Comparison of ENCODE assay signal across 21 cellular contexts in the genomic region with DNA sequence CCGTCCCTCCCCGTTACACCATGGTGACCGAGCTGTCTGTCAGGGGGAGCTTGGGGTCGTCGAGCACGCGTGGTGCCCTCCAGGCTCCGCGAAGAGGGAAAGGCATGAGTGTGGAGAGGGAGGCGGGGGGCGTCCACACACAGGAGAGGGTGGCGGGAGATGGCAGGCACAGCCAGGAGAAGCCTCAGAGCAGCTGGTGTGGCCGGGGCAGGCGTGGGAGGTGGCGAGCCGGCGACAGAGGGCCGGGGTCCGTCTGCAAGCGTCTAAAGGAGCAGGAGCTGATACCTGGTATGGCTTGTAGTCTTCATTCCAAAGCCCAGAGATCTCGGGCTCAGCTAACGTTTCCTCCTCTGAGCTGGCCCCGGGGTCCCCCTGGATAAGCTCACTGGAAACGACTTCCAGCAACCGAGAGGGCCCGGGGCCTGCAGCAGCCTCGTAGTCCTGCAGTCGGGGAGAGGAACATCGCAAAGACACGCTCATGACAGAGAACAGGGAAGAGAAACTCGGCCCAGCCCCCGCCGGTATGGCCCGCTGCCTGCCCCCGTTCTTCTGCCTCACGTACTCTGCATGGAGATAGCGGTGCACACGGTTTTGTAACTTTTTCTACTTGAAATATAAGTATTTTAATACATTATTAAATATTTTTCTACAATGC. TPM values are rescaled to one million over a fixed set of nuclear protein-coding genes. Genes with fewer than 3 reads are reported as not detected.
DNase-seq lines count a peak whose midpoint lies in the region; ATAC-seq, FAIRE-seq and TF ChIP-seq lines count a peak whose summit lies in the region.
"Had no signal": no experiment of that assay in that cellular context is flagged by ENCODE, and none has a peak within 500 bp of the region (broad histone marks: within the 10 kb centered on the region; RNA-seq: fewer than 3 reads in every experiment).

No MANE protein-coding gene starts in this region.

- H3K4me1 Mint-ChIP-seq in chondrocyte (ENCODE audit: low read depth): no peaks in the 10 kb centered on the region

- CTCF ChIA-PET in HepG2 (lab: Yijun Ruan, JAX; ENCODE audit: low intra/inter-chr PET ratio, low total read pairs): no interaction called here

- no peak overlapping the region for H3K9ac ChIP-seq in HepG2 (ENCODE audit: insufficient read depth, low read depth, low read length)

- H3K79me2 ChIP-seq in HepG2 (ENCODE audit: insufficient read depth, low read length): no peaks in the 10 kb centered on the region

- no peak for TF ChIP-seq CTCF in right lobe of liver (IDR thresholded peaks at IDR 0.05)
- TF ChIP-seq CTCF in HepG2 (CRISPR knock-in tag; IDR thresholded peaks at IDR 0.05): no peak
- TF ChIP-seq CTCF in chondrocyte (IDR thresholded peaks at IDR 0.05): no peak

- no peak overlapping the region for H2AFZ ChIP-seq in HepG2 (ENCODE audit: low read length)

- H3K27me3 Mint-ChIP-seq in chondrocyte (ENCODE audit: low read depth): peaks cover 26% of the 10 kb centered on the region

- POLR2A ChIA-PET in HepG2 (lab: Yijun Ruan, JAX): no interaction called here

- BruUV-seq in HepG2 (replicated peaks; lab: Mats Ljungman, UMichigan): no TSS peak

- TF ChIP-seq POLR2A in right lobe of liver (IDR thresholded peaks at IDR 0.05) (no peak), HepG2 (IDR thresholded peaks at IDR 0.05; ENCODE audit: insufficient read depth in 1 of 2, low read depth in 2 of 2, low read length in 2 of 2) (no peak)

- peaks cover 2% of the 10 kb centered on the region for H3K9me3 Mint-ChIP-seq in chondrocyte (ENCODE audit: low read depth)
- H3K9me3 Mint-ChIP-seq in activated naive CD4-positive, alpha-beta T cell treated with anti-CD3 and anti-CD28 coated beads, Interleukin-2, amount 50 U/mL, for 72 hours: peaks cover 0 to 5% of the 10 kb centered on the region in 2 donors

- in situ Hi-C loops in HepG2 (cut with HindIII; ENCODE audit: extremely low pct_ligation_motif_present, low pct_unique_long_range_greater_than_20kb): no loop called here

- H3K4me3 ChIP-seq in right lobe of liver (no peak overlapping the region), HepG2 (replicated peaks in 1 of 3; ENCODE audit: insufficient read depth in 1 of 3, low read depth in 2 of 3, low read length in 3 of 3) (no peak overlapping the region)
- H3K4me3 ChIP-seq: GM12878, Peyer's patch had no signal

- ATAC-seq in right lobe of liver (peak in 3 of 4 donors; percentile 6 to 63 (median 38)), HepG2 (no peak)
- ATAC-seq in activated naive CD4-positive, alpha-beta T cell treated with anti-CD3 and anti-CD28 coated beads, Interleukin-2, amount 50 U/mL, for 72 hours: no peak
- ATAC-seq: GM12878 had no signal

- H3K4me3 Mint-ChIP-seq in chondrocyte (ENCODE audit: unreplicated experiment): no peak overlapping the region
- H3K4me3 Mint-ChIP-seq: CD4-positive, CD25-positive, alpha-beta regulatory T cell had no signal

- no peak overlapping the region for H3K27ac Mint-ChIP-seq in chondrocyte (ENCODE audit: unreplicated experiment)
- no peak overlapping the region for H3K27ac Mint-ChIP-seq in activated naive CD4-positive, alpha-beta T cell treated with anti-CD3 and anti-CD28 coated beads, Interleukin-2, amount 50 U/mL, for 72 hours
- H3K27ac Mint-ChIP-seq: CD4-positive, CD25-positive, alpha-beta regulatory T cell had no signal

- H3K27me3 ChIP-seq in right lobe of liver (no peaks in the 10 kb centered on the region), HepG2 (ENCODE audit: control insufficient read depth in 1 of 2, insufficient read depth in 2 of 2, low read length in 2 of 2) (peaks cover 7 to 67% of the 10 kb centered on the region in 2 experiments; a peak in 4 of 5 replicates)
- H3K27me3 ChIP-seq: Peyer's patch had no signal

- TF ChIP-seq EP300 in HepG2 (IDR thresholded peaks at IDR 0.05; ENCODE audit: low read depth in 2 of 2, low read length in 2 of 2) (no peak), HepG2 (CRISPR knock-in tag; IDR thresholded peaks at IDR 0.05; ENCODE audit: borderline replicate concordance) (no peak)

- H3K27ac ChIP-seq in right lobe of liver (no peak overlapping the region), HepG2 (ENCODE audit: extremely low read length, insufficient read depth, low read length) (no peak overlapping the region)
- H3K27ac ChIP-seq: Peyer's patch had no signal

- 43% methylated on average over 9 of the region's 38 CpGs for WGBS in right lobe of liver (ENCODE audit: insufficient coverage, low coverage, low lambda C conversion rate, missing lambda C conversion rate)
- WGBS in HepG2 (ENCODE audit: low lambda C conversion rate): 51% methylated on average over 30 of the region's 38 CpGs

- H3K4me2 ChIP-seq in HepG2 (ENCODE audit: low read depth, low read length): no peak overlapping the region

- H3K36me3 ChIP-seq in right lobe of liver: no peaks in the 10 kb centered on the region
- H3K36me3 ChIP-seq in HepG2 (replicated peaks in 1 of 2; ENCODE audit: control insufficient read depth in 1 of 2, insufficient read depth in 2 of 2, low read length in 2 of 2): no peaks in the 10 kb centered on the region
- H3K36me3 ChIP-seq: Peyer's patch had no signal

- no peaks in the 10 kb centered on the region for H3K36me3 Mint-ChIP-seq in chondrocyte (ENCODE audit: low read depth)
- no peaks in the 10 kb centered on the region for H3K36me3 Mint-ChIP-seq in activated naive CD4-positive, alpha-beta T cell treated with anti-CD3 and anti-CD28 coated beads, Interleukin-2, amount 50 U/mL, for 72 hours
- H3K36me3 Mint-ChIP-seq: CD4-positive, CD25-positive, alpha-beta regulatory T cell had no signal

- no peak for FAIRE-seq in HepG2 (lab: Jason Lieb, UNC)
- FAIRE-seq: A204.1, GM12878, GM18507 had no signal

- no peak for TF ChIP-seq RAD21 in HepG2 (CRISPR knock-in tag; IDR thresholded peaks at IDR 0.05)

- H3K4me1 ChIP-seq in right lobe of liver (no peaks in the 10 kb centered on the region), HepG2 (ENCODE audit: insufficient read depth, low read length) (peaks cover 28% of the 10 kb centered on the region)
- H3K4me1 ChIP-seq: Peyer's patch had no signal

- intact Hi-C loops in right lobe of liver (cut with DNase I): loop anchor here in 1 of 2 donors (10.0 kb wide), 1 partner anchor 59 kb away; no protein-coding TSS in a partner anchor
- intact Hi-C loops in HepG2 (cut with micrococcal nuclease; ENCODE audit: unreplicated experiment): no loop called here

- DNase-seq in right lobe of liver (no peak), HepG2 (ENCODE audit: low spot score) (no peak), NCI-H69 (lab: John Stamatoyannopoulos, UW) (peak; percentile 1), chondrocyte (ENCODE audit: low spot score) (peak; percentile 82), pons (ENCODE audit: low spot score) (peak; percentile 15), NCI-H2107 treated with DMSO at 0.1 percent for 48 hours (lab: John Stamatoyannopoulos, UW; ENCODE audit: unreplicated experiment) (no peak), NCI-H82 (lab: John Stamatoyannopoulos, UW) (no peak)
- no peak for DNase-seq in activated naive CD4-positive, alpha-beta T cell treated with anti-CD3 and anti-CD28 coated beads, Interleukin-2, amount 50 U/mL, for 72 hours (ENCODE audit: low spot score in 2 of 2)
- DNase-seq: CD4-positive, CD25-positive, alpha-beta regulatory T cell; KG1; NCI-H1436; NCI-H2081; NCI-H226; NCI-H526; Peyer's patch; SHP77 treated with DMSO at 0.1 percent for 48 hours; SW 1271 had no signal

- H3K9me3 ChIP-seq in right lobe of liver (no peaks in the 10 kb centered on the region), HepG2 (ENCODE audit: low read length) (no peaks in the 10 kb centered on the region)
- H3K9me3 ChIP-seq: Peyer's patch had no signal

- no peaks in the 10 kb centered on the region for H4K20me1 ChIP-seq in HepG2 (ENCODE audit: insufficient read depth, low read length)

RNA-seq across cellular contexts. Expression of a gene that starts 37.4 kb away (rescaled TPM):
- total RNA-seq in right lobe of liver: 1 to 10 TPM in 2 of 6 experiments, under 1 TPM in 3, not detected in 1; 0.16 to 3.5 (median 0.32) TPM
- 0.27 TPM in 1 of 2 replicates, not detected in the other for total RNA-seq in HepG2 (2016; rRNA removed; fragmentation: Illumina TruSeq; extraction: Trizol)
- 0.09 TPM in 1 of 2 replicates, not detected in the other for total RNA-seq in HepG2 (2016; cell fraction: cytosol; rRNA removed; fragmentation: Illumina TruSeq; extraction: Trizol; ENCODE audit: low read depth)
- total RNA-seq in HepG2 (2016; cell fraction: insoluble cytoplasmic fraction; rRNA removed; fragmentation: Illumina TruSeq; extraction: Trizol): 0.09 and 0.10 TPM in 2 replicates
- 0.07 and 0.09 TPM in 2 replicates for total RNA-seq in HepG2 (2016; cell fraction: membrane; rRNA removed; fragmentation: Illumina TruSeq; extraction: Trizol)
- total RNA-seq in HepG2 (2016; cell fraction: nucleus; rRNA removed; fragmentation: Illumina TruSeq; extraction: Trizol): 0.28 and 0.66 TPM in 2 replicates
- polyA plus RNA-seq in HepG2 (2011; rRNA removed): 0.57 and 0.62 TPM in 2 replicates
- polyA plus RNA-seq in HepG2 (2011; cell fraction: cytosol; rRNA removed): 0.13 TPM in 2 replicates
- polyA plus RNA-seq in HepG2 (2011; cell fraction: nucleus; rRNA removed): 4.1 and 5.0 TPM in 2 replicates
- polyA plus RNA-seq in HepG2 (2012): 0.67 and 2.1 TPM in 2 replicates
- 0.05 TPM in 1 of 2 replicates, not detected in the other for polyA plus RNA-seq in HepG2 (2016; cell fraction: cytosol; fragmentation: Illumina TruSeq; extraction: Trizol; ENCODE audit: low read depth)
- polyA plus RNA-seq in HepG2 (2016; cell fraction: insoluble cytoplasmic fraction; fragmentation: Illumina TruSeq; extraction: Trizol; ENCODE audit: low read depth): 0.08 and 0.10 TPM in 2 replicates
- 0.11 TPM in 1 of 2 replicates, not detected in the other for polyA plus RNA-seq in HepG2 (2016; cell fraction: membrane; fragmentation: Illumina TruSeq; extraction: Trizol; ENCODE audit: low read depth)
- 0.48 and 0.64 TPM in 2 replicates for polyA plus RNA-seq in HepG2 (2016; cell fraction: nucleus; fragmentation: Illumina TruSeq; extraction: Trizol; ENCODE audit: insufficient read depth, low read depth)
- polyA minus RNA-seq in HepG2 (2011; rRNA and poly(A)+ RNA removed; ENCODE audit: low replicate concordance): 0.56 TPM in 1 of 2 replicates, not detected in the other
- 0.20 TPM in 1 of 2 replicates, not detected in the other for polyA minus RNA-seq in HepG2 (2011; cell fraction: cytosol; rRNA and poly(A)+ RNA removed)
- polyA minus RNA-seq in HepG2 (2011; cell fraction: nucleus; rRNA and poly(A)+ RNA removed): 0.77 and 0.99 TPM in 2 replicates
- not detected in 3 replicates for total RNA-seq in chondrocyte
- not detected for total RNA-seq in activated naive CD4-positive, alpha-beta T cell treated with anti-CD3 and anti-CD28 coated beads, Interleukin-2, amount 50 U/mL, for 72 hours
- total RNA-seq: CD4-positive, CD25-positive, alpha-beta regulatory T cell; GM12878; MCF 10A had no signal
- polyA plus RNA-seq: CD4-positive, CD25-positive, alpha-beta regulatory T cell had no signal

RNA-seq across cellular contexts. Expression of a gene that starts 47.1 kb away (rescaled TPM):
- 10 to 100 TPM in 1 of 6 experiments, 1 to 10 TPM in 5; 2.3 to 13.2 (median 6.0) TPM for total RNA-seq in right lobe of liver
- total RNA-seq in HepG2 (2016; rRNA removed; fragmentation: Illumina TruSeq; extraction: Trizol): 12.9 and 18.7 TPM in 2 replicates
- total RNA-seq in HepG2 (2016; cell fraction: cytosol; rRNA removed; fragmentation: Illumina TruSeq; extraction: Trizol; ENCODE audit: low read depth): 49.1 and 56.2 TPM in 2 replicates
- total RNA-seq in HepG2 (2016; cell fraction: insoluble cytoplasmic fraction; rRNA removed; fragmentation: Illumina TruSeq; extraction: Trizol): 9.2 and 18.5 TPM in 2 replicates
- total RNA-seq in HepG2 (2016; cell fraction: membrane; rRNA removed; fragmentation: Illumina TruSeq; extraction: Trizol): 52.4 and 62.3 TPM in 2 replicates
- total RNA-seq in HepG2 (2016; cell fraction: nucleus; rRNA removed; fragmentation: Illumina TruSeq; extraction: Trizol): 7.7 and 11.9 TPM in 2 replicates
- polyA plus RNA-seq in HepG2 (2011; rRNA removed): 13.2 and 15.3 TPM in 2 replicates
- polyA plus RNA-seq in HepG2 (2011; cell fraction: cytosol; rRNA removed): 12.8 and 25.5 TPM in 2 replicates
- polyA plus RNA-seq in HepG2 (2011; cell fraction: nucleus; rRNA removed): 29.4 and 36.3 TPM in 2 replicates
- polyA plus RNA-seq in HepG2 (2012): 6.6 and 7.8 TPM in 2 replicates
- 77.9 and 88.5 TPM in 2 replicates for polyA plus RNA-seq in HepG2 (2016; cell fraction: cytosol; fragmentation: Illumina TruSeq; extraction: Trizol; ENCODE audit: low read depth)
- 13.6 and 17.5 TPM in 2 replicates for polyA plus RNA-seq in HepG2 (2016; cell fraction: insoluble cytoplasmic fraction; fragmentation: Illumina TruSeq; extraction: Trizol; ENCODE audit: low read depth)
- 69.4 and 73.4 TPM in 2 replicates for polyA plus RNA-seq in HepG2 (2016; cell fraction: membrane; fragmentation: Illumina TruSeq; extraction: Trizol; ENCODE audit: low read depth)
- polyA plus RNA-seq in HepG2 (2016; cell fraction: nucleus; fragmentation: Illumina TruSeq; extraction: Trizol; ENCODE audit: insufficient read depth, low read depth): 21.1 and 21.2 TPM in 2 replicates
- 1.1 and 27.0 TPM in 2 replicates for polyA minus RNA-seq in HepG2 (2011; rRNA and poly(A)+ RNA removed; ENCODE audit: low replicate concordance)
- 7.6 and 7.8 TPM in 2 replicates for polyA minus RNA-seq in HepG2 (2011; cell fraction: cytosol; rRNA and poly(A)+ RNA removed)
- polyA minus RNA-seq in HepG2 (2011; cell fraction: nucleus; rRNA and poly(A)+ RNA removed): 2.3 and 2.6 TPM in 2 replicates
- total RNA-seq in chondrocyte: 0.67 to 0.90 TPM (median 0.68 TPM) in 3 replicates
- total RNA-seq in activated naive CD4-positive, alpha-beta T cell treated with anti-CD3 and anti-CD28 coated beads, Interleukin-2, amount 50 U/mL, for 72 hours: 1 to 10 TPM in 1 of 2 donors, under 1 TPM in 1; 0.64 to 1.5 TPM

RNA-seq across cellular contexts. Expression of a gene that starts 51.2 kb away (rescaled TPM):
- total RNA-seq in right lobe of liver: 1 to 10 TPM in 1 of 6 experiments, under 1 TPM in 3, not detected in 2; 0.44 to 1.4 (median 0.58) TPM
- total RNA-seq in HepG2 (2016; rRNA removed; fragmentation: Illumina TruSeq; extraction: Trizol): 0.11 TPM in 1 of 2 replicates, not detected in the other
- not detected in 2 replicates for total RNA-seq in HepG2 (2016; cell fraction: cytosol; rRNA removed; fragmentation: Illumina TruSeq; extraction: Trizol; ENCODE audit: low read depth)
- 0.13 TPM in 1 of 2 replicates, not detected in the other for total RNA-seq in HepG2 (2016; cell fraction: insoluble cytoplasmic fraction; rRNA removed; fragmentation: Illumina TruSeq; extraction: Trizol)
- not detected in 2 replicates for total RNA-seq in HepG2 (2016; cell fraction: membrane; rRNA removed; fragmentation: Illumina TruSeq; extraction: Trizol)
- total RNA-seq in HepG2 (2016; cell fraction: nucleus; rRNA removed; fragmentation: Illumina TruSeq; extraction: Trizol): not detected in 2 replicates
- 0.12 TPM in 1 of 2 replicates, not detected in the other for polyA plus RNA-seq in HepG2 (2011; rRNA removed)
- polyA plus RNA-seq in HepG2 (2011; cell fraction: cytosol; rRNA removed): not detected in 2 replicates
- polyA plus RNA-seq in HepG2 (2011; cell fraction: nucleus; rRNA removed): 0.80 and 1.5 TPM in 2 replicates
- polyA plus RNA-seq in HepG2 (2012): not detected in 2 replicates
- not detected in 2 replicates for polyA plus RNA-seq in HepG2 (2016; cell fraction: cytosol; fragmentation: Illumina TruSeq; extraction: Trizol; ENCODE audit: low read depth)
- not detected in 2 replicates for polyA plus RNA-seq in HepG2 (2016; cell fraction: insoluble cytoplasmic fraction; fragmentation: Illumina TruSeq; extraction: Trizol; ENCODE audit: low read depth)
- polyA plus RNA-seq in HepG2 (2016; cell fraction: membrane; fragmentation: Illumina TruSeq; extraction: Trizol; ENCODE audit: low read depth): not detected in 2 replicates
- 0.38 and 0.87 TPM in 2 replicates for polyA plus RNA-seq in HepG2 (2016; cell fraction: nucleus; fragmentation: Illumina TruSeq; extraction: Trizol; ENCODE audit: insufficient read depth, low read depth)
- polyA minus RNA-seq in HepG2 (2011; rRNA and poly(A)+ RNA removed; ENCODE audit: low replicate concordance): not detected in 2 replicates
- not detected in 2 replicates for polyA minus RNA-seq in HepG2 (2011; cell fraction: cytosol; rRNA and poly(A)+ RNA removed)
- 0.64 TPM in 1 of 2 replicates, not detected in the other for polyA minus RNA-seq in HepG2 (2011; cell fraction: nucleus; rRNA and poly(A)+ RNA removed)
- 2.1 to 2.3 TPM (median 2.1 TPM) in 3 replicates for total RNA-seq in chondrocyte
- 1 to 10 TPM; 1.4 to 2.6 TPM for total RNA-seq in activated naive CD4-positive, alpha-beta T cell treated with anti-CD3 and anti-CD28 coated beads, Interleukin-2, amount 50 U/mL, for 72 hours
- total RNA-seq: CD4-positive, CD25-positive, alpha-beta regulatory T cell; Peyer's patch had no signal
- polyA plus RNA-seq: CD4-positive, CD25-positive, alpha-beta regulatory T cell had no signal

RNA-seq across cellular contexts. Expression of a gene that starts 52.9 kb away (rescaled TPM):
- total RNA-seq in right lobe of liver (under 1 TPM in 1 of 6 experiments, not detected in 5; 0.55 TPM), HepG2 (2016; rRNA removed; fragmentation: Illumina TruSeq; extraction: Trizol) (not detected in 2 replicates), chondrocyte (not detected in 3 replicates)
- not detected in 2 replicates for total RNA-seq in HepG2 (2016; cell fraction: cytosol; rRNA removed; fragmentation: Illumina TruSeq; extraction: Trizol; ENCODE audit: low read depth)
- total RNA-seq in HepG2 (2016; cell fraction: insoluble cytoplasmic fraction; rRNA removed; fragmentation: Illumina TruSeq; extraction: Trizol): not detected in 2 replicates
- not detected in 2 replicates for total RNA-seq in HepG2 (2016; cell fraction: membrane; rRNA removed; fragmentation: Illumina TruSeq; extraction: Trizol)
- not detected in 2 replicates for total RNA-seq in HepG2 (2016; cell fraction: nucleus; rRNA removed; fragmentation: Illumina TruSeq; extraction: Trizol)
- 0.22 TPM in 1 of 2 replicates, not detected in the other for polyA plus RNA-seq in HepG2 (2011; rRNA removed)
- polyA plus RNA-seq in HepG2 (2011; cell fraction: cytosol; rRNA removed): 0.09 TPM in 1 of 2 replicates, not detected in the other
- polyA plus RNA-seq in HepG2 (2011; cell fraction: nucleus; rRNA removed): 0.08 TPM in 1 of 2 replicates, not detected in the other
- polyA plus RNA-seq in HepG2 (2012): not detected in 2 replicates
- polyA plus RNA-seq in HepG2 (2016; cell fraction: cytosol; fragmentation: Illumina TruSeq; extraction: Trizol; ENCODE audit: low read depth): not detected in 2 replicates
- not detected in 2 replicates for polyA plus RNA-seq in HepG2 (2016; cell fraction: insoluble cytoplasmic fraction; fragmentation: Illumina TruSeq; extraction: Trizol; ENCODE audit: low read depth)
- not detected in 2 replicates for polyA plus RNA-seq in HepG2 (2016; cell fraction: membrane; fragmentation: Illumina TruSeq; extraction: Trizol; ENCODE audit: low read depth)
- not detected in 2 replicates for polyA plus RNA-seq in HepG2 (2016; cell fraction: nucleus; fragmentation: Illumina TruSeq; extraction: Trizol; ENCODE audit: insufficient read depth, low read depth)
- 0.51 TPM in 1 of 2 replicates, not detected in the other for polyA minus RNA-seq in HepG2 (2011; rRNA and poly(A)+ RNA removed; ENCODE audit: low replicate concordance)
- polyA minus RNA-seq in HepG2 (2011; cell fraction: cytosol; rRNA and poly(A)+ RNA removed): not detected in 2 replicates
- not detected in 2 replicates for polyA minus RNA-seq in HepG2 (2011; cell fraction: nucleus; rRNA and poly(A)+ RNA removed)
- total RNA-seq in activated naive CD4-positive, alpha-beta T cell treated with anti-CD3 and anti-CD28 coated beads, Interleukin-2, amount 50 U/mL, for 72 hours: not detected
- total RNA-seq: GM12878, MCF 10A, Peyer's patch had no signal
- polyA plus RNA-seq: CD4-positive, CD25-positive, alpha-beta regulatory T cell; GM12878 had no signal

Comparison
In these comparisons a context has a peak if more than half of its experiments do, and no peak if none do; other contexts are left out.
1. ATAC-seq: peak in right lobe of liver (3 of 4); none in HepG2 (single experiment) and activated naive CD4-positive, alpha-beta T cell treated with anti-CD3 and anti-CD28 coated beads, Interleukin-2, amount 50 U/mL, for 72 hours (0 of 2).
2. DNase-seq: peak in NCI-H69 (single experiment), chondrocyte (single experiment) and pons (single experiment); none in right lobe of liver (0 of 3), HepG2 (single experiment), NCI-H2107 treated with DMSO at 0.1 percent for 48 hours (single experiment), activated naive CD4-positive, alpha-beta T cell treated with anti-CD3 and anti-CD28 coated beads, Interleukin-2, amount 50 U/mL, for 72 hours (0 of 2) and NCI-H82 (single experiment).